Comparison of ENCODE assay signal across 1 cellular context in the genomic region with DNA sequence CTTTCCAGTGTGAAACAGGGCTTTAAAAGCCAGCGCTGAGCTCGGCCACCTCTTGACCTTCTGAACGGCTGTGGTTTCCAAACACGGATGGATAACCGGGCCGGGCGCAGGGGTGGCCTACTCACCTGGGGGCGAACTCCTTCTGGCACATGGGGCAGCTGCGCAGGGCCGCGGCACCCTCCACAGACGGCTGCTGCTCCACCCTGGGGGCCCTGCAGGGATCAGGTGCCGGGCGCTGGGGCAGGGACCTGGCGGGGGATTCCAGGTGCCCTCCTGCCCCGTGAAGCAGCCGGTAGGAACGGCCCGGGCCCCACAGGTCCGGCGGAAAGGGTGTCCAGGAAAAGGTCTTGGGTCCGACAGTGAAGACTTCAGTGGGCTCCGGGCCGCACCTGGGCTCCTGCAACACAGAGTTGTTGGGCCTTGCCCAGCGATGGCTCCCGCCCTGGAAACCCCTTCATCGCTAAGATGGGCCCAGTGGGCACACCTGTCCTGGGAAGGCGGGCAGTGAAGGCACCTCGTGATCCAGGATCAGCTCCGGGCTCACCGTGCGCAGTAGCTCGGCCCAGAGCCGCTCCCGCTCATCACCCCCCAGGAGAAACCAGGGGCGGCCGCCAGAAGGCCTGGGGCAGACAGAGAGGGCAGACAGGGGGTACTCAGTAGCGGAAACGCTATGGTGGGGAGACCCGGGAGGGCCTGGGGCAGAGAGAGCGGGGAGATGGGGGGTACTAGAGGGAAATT.
TF ChIP-seq lines count a peak whose summit lies in the region.

No MANE protein-coding gene starts in this region.

TF ChIP-seq in K562, 482 proteins besides CTCF, POLR2A, EP300 and RAD21 (continued from another document and continues in another):
- TF ChIP-seq, protein P1, sequence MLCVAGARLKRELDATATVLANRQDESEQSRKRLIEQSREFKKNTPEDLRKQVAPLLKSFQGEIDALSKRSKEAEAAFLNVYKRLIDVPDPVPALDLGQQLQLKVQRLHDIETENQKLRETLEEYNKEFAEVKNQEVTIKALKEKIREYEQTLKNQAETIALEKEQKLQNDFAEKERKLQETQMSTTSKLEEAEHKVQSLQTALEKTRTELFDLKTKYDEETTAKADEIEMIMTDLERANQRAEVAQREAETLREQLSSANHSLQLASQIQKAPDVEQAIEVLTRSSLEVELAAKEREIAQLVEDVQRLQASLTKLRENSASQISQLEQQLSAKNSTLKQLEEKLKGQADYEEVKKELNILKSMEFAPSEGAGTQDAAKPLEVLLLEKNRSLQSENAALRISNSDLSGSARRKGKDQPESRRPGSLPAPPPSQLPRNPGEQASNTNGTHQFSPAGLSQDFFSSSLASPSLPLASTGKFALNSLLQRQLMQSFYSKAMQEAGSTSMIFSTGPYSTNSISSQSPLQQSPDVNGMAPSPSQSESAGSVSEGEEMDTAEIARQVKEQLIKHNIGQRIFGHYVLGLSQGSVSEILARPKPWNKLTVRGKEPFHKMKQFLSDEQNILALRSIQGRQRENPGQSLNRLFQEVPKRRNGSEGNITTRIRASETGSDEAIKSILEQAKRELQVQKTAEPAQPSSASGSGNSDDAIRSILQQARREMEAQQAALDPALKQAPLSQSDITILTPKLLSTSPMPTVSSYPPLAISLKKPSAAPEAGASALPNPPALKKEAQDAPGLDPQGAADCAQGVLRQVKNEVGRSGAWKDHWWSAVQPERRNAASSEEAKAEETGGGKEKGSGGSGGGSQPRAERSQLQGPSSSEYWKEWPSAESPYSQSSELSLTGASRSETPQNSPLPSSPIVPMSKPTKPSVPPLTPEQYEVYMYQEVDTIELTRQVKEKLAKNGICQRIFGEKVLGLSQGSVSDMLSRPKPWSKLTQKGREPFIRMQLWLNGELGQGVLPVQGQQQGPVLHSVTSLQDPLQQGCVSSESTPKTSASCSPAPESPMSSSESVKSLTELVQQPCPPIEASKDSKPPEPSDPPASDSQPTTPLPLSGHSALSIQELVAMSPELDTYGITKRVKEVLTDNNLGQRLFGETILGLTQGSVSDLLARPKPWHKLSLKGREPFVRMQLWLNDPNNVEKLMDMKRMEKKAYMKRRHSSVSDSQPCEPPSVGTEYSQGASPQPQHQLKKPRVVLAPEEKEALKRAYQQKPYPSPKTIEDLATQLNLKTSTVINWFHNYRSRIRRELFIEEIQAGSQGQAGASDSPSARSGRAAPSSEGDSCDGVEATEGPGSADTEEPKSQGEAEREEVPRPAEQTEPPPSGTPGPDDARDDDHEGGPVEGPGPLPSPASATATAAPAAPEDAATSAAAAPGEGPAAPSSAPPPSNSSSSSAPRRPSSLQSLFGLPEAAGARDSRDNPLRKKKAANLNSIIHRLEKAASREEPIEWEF (CRISPR knock-in tag; IDR thresholded peaks at IDR 0.05): no peak
- TF ChIP-seq SP1 (CRISPR knock-in tag; IDR thresholded peaks at IDR 0.05) (no peak), KDM4B (IDR thresholded peaks at IDR 0.05; ENCODE audit: borderline replicate concordance in 2 of 2, low read depth in 1 of 2) (no peak), CBFB (CRISPR knock-in tag; IDR thresholded peaks at IDR 0.05) (peak; percentile 78; the same call in 1 of the 2 replicates), ZNF57 (CRISPR knock-in tag; IDR thresholded peaks at IDR 0.05) (no peak), CBX2 (IDR thresholded peaks at IDR 0.05; ENCODE audit: insufficient read depth, low read length, poor library complexity, severe bottlenecking) (no peak), ZC3H4 (CRISPR knock-in tag; IDR thresholded peaks at IDR 0.05; ENCODE audit: borderline replicate concordance) (0 out of 2 replicates have a peak, but pooled peaks have one; percentile 32), PHTF2 (CRISPR knock-in tag; IDR thresholded peaks at IDR 0.05) (no peak), MAFF (IDR thresholded peaks at IDR 0.05; ENCODE audit: low read length) (no peak), POLR3G (IDR thresholded peaks at IDR 0.05; ENCODE audit: extremely low read depth, insufficient read length, insufficient replicate concordance) (no peak), ZNF561 (CRISPR knock-in tag; conservative IDR thresholded peaks at IDR 0.05) (no peak), KDM2B (CRISPR knock-in tag; IDR thresholded peaks at IDR 0.05) (0 out of 2 replicates have a peak, but pooled peaks have one; percentile 7), XRCC5 (IDR thresholded peaks at IDR 0.05; ENCODE audit: low read depth, low read length) (no peak), RHOXF2B (CRISPR knock-in tag; conservative IDR thresholded peaks at IDR 0.05) (no peak), MBD2 (IDR thresholded peaks at IDR 0.05; ENCODE audit: borderline replicate concordance, low read depth) (no peak), HCFC1 (IDR thresholded peaks at IDR 0.05; ENCODE audit: low read depth, low read length) (no peak), ZNF431 (CRISPR knock-in tag; IDR thresholded peaks at IDR 0.05) (no peak), ZC3H11A (IDR thresholded peaks at IDR 0.05; ENCODE audit: low read depth, low read length) (no peak), ZFPM2 (CRISPR knock-in tag; IDR thresholded peaks at IDR 0.05) (no peak), RB1 (IDR thresholded peaks at IDR 0.05; ENCODE audit: low read depth) (no peak), YY1 (IDR thresholded peaks at IDR 0.05; ENCODE audit: borderline replicate concordance in 1 of 3, control insufficient read depth in 1 of 3, extremely low read depth in 1 of 3, insufficient read depth in 3 of 3, insufficient read length in 1 of 3, insufficient replicate concordance in 2 of 3, low read depth in 1 of 3, low read length in 2 of 3) (no peak), XRCC4 (IDR thresholded peaks at IDR 0.05; ENCODE audit: extremely low read depth, insufficient read depth, insufficient read length) (no peak), MYBL2 (IDR thresholded peaks at IDR 0.05; ENCODE audit: low read depth) (no peak), MYBL2 (CRISPR knock-in tag; IDR thresholded peaks at IDR 0.05; ENCODE audit: borderline replicate concordance) (no peak), PHF20 (IDR thresholded peaks at IDR 0.05; ENCODE audit: partially characterized antibody) (no peak), ZNF699 (CRISPR knock-in tag; IDR thresholded peaks at IDR 0.05; ENCODE audit: insufficient replicate concordance) (no peak), TFAM (CRISPR knock-in tag; conservative IDR thresholded peaks at IDR 0.05) (no peak), HMG20A (CRISPR knock-in tag; conservative IDR thresholded peaks at IDR 0.05) (no peak), ZBTB17 (CRISPR knock-in tag; IDR thresholded peaks at IDR 0.05) (no peak)
- TF ChIP-seq, protein P2, sequence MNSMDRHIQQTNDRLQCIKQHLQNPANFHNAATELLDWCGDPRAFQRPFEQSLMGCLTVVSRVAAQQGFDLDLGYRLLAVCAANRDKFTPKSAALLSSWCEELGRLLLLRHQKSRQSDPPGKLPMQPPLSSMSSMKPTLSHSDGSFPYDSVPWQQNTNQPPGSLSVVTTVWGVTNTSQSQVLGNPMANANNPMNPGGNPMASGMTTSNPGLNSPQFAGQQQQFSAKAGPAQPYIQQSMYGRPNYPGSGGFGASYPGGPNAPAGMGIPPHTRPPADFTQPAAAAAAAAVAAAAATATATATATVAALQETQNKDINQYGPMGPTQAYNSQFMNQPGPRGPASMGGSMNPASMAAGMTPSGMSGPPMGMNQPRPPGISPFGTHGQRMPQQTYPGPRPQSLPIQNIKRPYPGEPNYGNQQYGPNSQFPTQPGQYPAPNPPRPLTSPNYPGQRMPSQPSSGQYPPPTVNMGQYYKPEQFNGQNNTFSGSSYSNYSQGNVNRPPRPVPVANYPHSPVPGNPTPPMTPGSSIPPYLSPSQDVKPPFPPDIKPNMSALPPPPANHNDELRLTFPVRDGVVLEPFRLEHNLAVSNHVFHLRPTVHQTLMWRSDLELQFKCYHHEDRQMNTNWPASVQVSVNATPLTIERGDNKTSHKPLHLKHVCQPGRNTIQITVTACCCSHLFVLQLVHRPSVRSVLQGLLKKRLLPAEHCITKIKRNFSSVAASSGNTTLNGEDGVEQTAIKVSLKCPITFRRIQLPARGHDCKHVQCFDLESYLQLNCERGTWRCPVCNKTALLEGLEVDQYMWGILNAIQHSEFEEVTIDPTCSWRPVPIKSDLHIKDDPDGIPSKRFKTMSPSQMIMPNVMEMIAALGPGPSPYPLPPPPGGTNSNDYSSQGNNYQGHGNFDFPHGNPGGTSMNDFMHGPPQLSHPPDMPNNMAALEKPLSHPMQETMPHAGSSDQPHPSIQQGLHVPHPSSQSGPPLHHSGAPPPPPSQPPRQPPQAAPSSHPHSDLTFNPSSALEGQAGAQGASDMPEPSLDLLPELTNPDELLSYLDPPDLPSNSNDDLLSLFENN (IDR thresholded peaks at IDR 0.05; ENCODE audit: low read depth in 2 of 2, low read length in 2 of 2): no peak
- TF ChIP-seq, protein P3, sequence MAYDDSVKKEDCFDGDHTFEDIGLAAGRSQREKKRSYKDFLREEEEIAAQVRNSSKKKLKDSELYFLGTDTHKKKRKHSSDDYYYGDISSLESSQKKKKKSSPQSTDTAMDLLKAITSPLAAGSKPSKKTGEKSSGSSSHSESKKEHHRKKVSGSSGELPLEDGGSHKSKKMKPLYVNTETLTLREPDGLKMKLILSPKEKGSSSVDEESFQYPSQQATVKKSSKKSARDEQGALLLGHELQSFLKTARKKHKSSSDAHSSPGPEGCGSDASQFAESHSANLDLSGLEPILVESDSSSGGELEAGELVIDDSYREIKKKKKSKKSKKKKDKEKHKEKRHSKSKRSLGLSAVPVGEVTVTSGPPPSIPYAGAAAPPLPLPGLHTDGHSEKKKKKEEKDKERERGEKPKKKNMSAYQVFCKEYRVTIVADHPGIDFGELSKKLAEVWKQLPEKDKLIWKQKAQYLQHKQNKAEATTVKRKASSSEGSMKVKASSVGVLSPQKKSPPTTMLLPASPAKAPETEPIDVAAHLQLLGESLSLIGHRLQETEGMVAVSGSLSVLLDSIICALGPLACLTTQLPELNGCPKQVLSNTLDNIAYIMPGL (CRISPR knock-in tag; IDR thresholded peaks at IDR 0.05): no peak
- TF ChIP-seq, protein P4, sequence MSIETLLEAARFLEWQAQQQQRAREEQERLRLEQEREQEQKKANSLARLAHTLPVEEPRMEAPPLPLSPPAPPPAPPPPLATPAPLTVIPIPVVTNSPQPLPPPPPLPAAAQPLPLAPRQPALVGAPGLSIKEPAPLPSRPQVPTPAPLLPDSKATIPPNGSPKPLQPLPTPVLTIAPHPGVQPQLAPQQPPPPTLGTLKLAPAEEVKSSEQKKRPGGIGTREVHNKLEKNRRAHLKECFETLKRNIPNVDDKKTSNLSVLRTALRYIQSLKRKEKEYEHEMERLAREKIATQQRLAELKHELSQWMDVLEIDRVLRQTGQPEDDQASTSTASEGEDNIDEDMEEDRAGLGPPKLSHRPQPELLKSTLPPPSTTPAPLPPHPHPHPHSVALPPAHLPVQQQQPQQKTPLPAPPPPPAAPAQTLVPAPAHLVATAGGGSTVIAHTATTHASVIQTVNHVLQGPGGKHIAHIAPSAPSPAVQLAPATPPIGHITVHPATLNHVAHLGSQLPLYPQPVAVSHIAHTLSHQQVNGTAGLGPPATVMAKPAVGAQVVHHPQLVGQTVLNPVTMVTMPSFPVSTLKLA (conservative IDR thresholded peaks at IDR 0.05): no peak; a peak in 1 of 4 replicates
- TF ChIP-seq, protein P5, sequence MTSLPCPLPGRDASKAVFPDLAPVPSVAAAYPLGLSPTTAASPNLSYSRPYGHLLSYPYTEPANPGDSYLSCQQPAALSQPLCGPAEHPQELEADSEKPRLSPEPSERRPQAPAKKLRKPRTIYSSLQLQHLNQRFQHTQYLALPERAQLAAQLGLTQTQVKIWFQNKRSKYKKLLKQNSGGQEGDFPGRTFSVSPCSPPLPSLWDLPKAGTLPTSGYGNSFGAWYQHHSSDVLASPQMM (CRISPR knock-in tag; IDR thresholded peaks at IDR 0.05): no peak
- TF ChIP-seq, protein P6, sequence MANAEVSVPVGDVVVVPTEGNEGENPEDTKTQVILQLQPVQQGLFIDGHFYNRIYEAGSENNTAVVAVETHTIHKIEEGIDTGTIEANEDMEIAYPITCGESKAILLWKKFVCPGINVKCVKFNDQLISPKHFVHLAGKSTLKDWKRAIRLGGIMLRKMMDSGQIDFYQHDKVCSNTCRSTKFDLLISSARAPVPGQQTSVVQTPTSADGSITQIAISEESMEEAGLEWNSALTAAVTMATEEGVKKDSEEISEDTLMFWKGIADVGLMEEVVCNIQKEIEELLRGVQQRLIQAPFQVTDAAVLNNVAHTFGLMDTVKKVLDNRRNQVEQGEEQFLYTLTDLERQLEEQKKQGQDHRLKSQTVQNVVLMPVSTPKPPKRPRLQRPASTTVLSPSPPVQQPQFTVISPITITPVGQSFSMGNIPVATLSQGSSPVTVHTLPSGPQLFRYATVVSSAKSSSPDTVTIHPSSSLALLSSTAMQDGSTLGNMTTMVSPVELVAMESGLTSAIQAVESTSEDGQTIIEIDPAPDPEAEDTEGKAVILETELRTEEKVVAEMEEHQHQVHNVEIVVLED (CRISPR knock-in tag; IDR thresholded peaks at IDR 0.05): no peak
- TF ChIP-seq, protein P7, sequence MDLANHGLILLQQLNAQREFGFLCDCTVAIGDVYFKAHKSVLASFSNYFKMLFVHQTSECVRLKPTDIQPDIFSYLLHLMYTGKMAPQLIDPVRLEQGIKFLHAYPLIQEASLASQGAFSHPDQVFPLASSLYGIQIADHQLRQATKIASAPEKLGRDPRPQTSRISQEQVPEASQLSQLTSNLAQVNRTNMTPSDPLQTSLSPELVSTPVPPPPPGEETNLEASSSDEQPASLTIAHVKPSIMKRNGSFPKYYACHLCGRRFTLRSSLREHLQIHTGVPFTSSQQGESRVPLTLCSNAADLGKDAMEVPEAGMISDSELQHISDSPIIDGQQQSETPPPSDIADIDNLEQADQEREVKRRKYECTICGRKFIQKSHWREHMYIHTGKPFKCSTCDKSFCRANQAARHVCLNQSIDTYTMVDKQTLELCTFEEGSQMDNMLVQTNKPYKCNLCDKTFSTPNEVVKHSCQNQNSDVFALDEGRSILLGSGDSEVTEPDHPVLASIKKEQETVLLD (IDR thresholded peaks at IDR 0.05): 0 out of 2 replicates have a peak, but pooled peaks have one; percentile 23
- TF ChIP-seq, protein P8, sequence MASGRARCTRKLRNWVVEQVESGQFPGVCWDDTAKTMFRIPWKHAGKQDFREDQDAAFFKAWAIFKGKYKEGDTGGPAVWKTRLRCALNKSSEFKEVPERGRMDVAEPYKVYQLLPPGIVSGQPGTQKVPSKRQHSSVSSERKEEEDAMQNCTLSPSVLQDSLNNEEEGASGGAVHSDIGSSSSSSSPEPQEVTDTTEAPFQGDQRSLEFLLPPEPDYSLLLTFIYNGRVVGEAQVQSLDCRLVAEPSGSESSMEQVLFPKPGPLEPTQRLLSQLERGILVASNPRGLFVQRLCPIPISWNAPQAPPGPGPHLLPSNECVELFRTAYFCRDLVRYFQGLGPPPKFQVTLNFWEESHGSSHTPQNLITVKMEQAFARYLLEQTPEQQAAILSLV (tag; IDR thresholded peaks at IDR 0.05): no peak
